13 cellular contexts compared by ENCODE assay signal in the genomic region with DNA sequence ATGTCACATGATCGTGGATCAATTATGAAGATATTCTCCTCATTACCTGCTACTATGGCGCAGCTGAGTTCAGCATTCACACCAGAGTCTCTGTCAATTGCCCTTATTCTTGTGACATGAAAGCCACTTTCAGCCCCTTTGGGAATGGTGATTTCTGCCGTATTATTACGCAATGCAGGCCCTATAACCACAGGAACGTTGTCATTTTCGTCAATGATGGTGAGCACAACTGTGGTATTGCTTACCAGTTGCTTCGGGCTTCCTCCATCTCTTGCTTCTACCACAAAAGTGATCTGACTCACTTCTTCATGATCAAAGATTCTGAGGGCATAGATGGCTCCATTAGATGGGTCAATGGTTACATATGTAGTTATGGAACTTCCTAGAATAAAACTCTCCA. TPM values are rescaled to one million over a fixed set of nuclear protein-coding genes. Genes with fewer than 3 reads are reported as not detected.
A peak's percentile ranks its signal among the peaks of the same experiment; 100 is the strongest.
DNase-seq lines count a peak whose midpoint lies in the region; ATAC-seq and TF ChIP-seq lines count a peak whose summit lies in the region.
"Had no signal": no experiment of that assay in that cellular context is flagged by ENCODE, and none has a peak within 500 bp of the region (broad histone marks: within the 10 kb centered on the region; RNA-seq: fewer than 3 reads in every experiment).

No MANE protein-coding gene starts in this region.

- peaks cover 6% of the 10 kb centered on the region for H3K79me1 ChIP-seq in mesenchymal stem cell (replicated peaks; ENCODE audit: low read length, poor library complexity, severe bottlenecking)

- H2AFZ ChIP-seq in mesenchymal stem cell (ENCODE audit: low read depth, low read length) = no peak overlapping the region

- TF ChIP-seq EP300 in tibial nerve (IDR thresholded peaks at IDR 0.05) = peak in 1 of 2 donors; percentile 81

- H3K4me1 ChIP-seq in HUES6 (ENCODE audit: control insufficient read depth, insufficient read depth, low read length) (peaks cover 33% of the 10 kb centered on the region), colonic mucosa (no peaks in the 10 kb centered on the region), mesenchymal stem cell (ENCODE audit: control insufficient read depth, insufficient read depth, low read depth, low read length) (no peaks in the 10 kb centered on the region), tibial nerve (peaks cover 0 to 27% (median 3%) of the 10 kb centered on the region in 4 donors)

- H3K27ac ChIP-seq in HUES6 (ENCODE audit: low read depth, low read length) (no peak overlapping the region), colonic mucosa (peak overlapping the region; percentile 39), mesenchymal stem cell (ENCODE audit: low read length, poor library complexity, severe bottlenecking) (no peak overlapping the region), tibial nerve (peak overlapping the region in 2 of 4 donors; percentile 53 to 87)

- peaks cover 42% of the 10 kb centered on the region for H3K4me1 Mint-ChIP-seq in osteocyte (ENCODE audit: unreplicated experiment)
- H3K4me1 Mint-ChIP-seq: immature natural killer cell had no signal

- no peak overlapping the region for H3K4me3 Mint-ChIP-seq in osteocyte (ENCODE audit: unreplicated experiment)
- H3K4me3 Mint-ChIP-seq: immature natural killer cell had no signal

- 52% methylated on average over 6 of the region's 7 CpGs for WGBS in mesenchymal stem cell
- WGBS in tibial nerve, 2 donors = 75 to 85% methylated on average over 7 of the region's 7 CpGs

- peaks cover 42% of the 10 kb centered on the region for H3K36me3 Mint-ChIP-seq in osteocyte (ENCODE audit: unreplicated experiment)
- H3K36me3 Mint-ChIP-seq: immature natural killer cell had no signal

- intact Hi-C loops in colonic mucosa (cut with DNase I) = loop anchor here (10.0 kb wide), 1 partner anchor 175 kb away; no protein-coding TSS in a partner anchor

- H3K4me3 ChIP-seq in HUES6 (ENCODE audit: low read depth, low read length) (peak overlapping the region; percentile 79), colonic mucosa (peak overlapping the region; percentile 34), mesenchymal stem cell (ENCODE audit: insufficient read depth in 1 of 2, low read depth in 1 of 2, low read length in 2 of 2) (peak overlapping the region in 1 of 2 experiments; percentile 99), tibial nerve (peak overlapping the region; percentile 20 to 55 (median 46))

- H2BK12ac ChIP-seq in mesenchymal stem cell (ENCODE audit: low read length in 2 of 2) = peak overlapping the region in 1 of 2 experiments; percentile 54

- H3K9me3 Mint-ChIP-seq in osteocyte (ENCODE audit: unreplicated experiment) = no peaks in the 10 kb centered on the region

- no peak overlapping the region for H4K8ac ChIP-seq in mesenchymal stem cell (ENCODE audit: low read length)

- no peaks in the 10 kb centered on the region for H3K9me3 ChIP-seq in HUES6 (ENCODE audit: control insufficient read depth, insufficient read depth, low read depth, low read length)
- H3K9me3 ChIP-seq in colonic mucosa = no peaks in the 10 kb centered on the region
- H3K9me3 ChIP-seq in mesenchymal stem cell (ENCODE audit: control insufficient read depth, low read length) = no peaks in the 10 kb centered on the region
- H3K9me3 ChIP-seq in tibial nerve = no peaks in the 10 kb centered on the region

- H3K27me3 ChIP-seq in HUES6 (ENCODE audit: control insufficient read depth, insufficient read depth, low read length) = no peaks in the 10 kb centered on the region
- H3K27me3 ChIP-seq in colonic mucosa = no peaks in the 10 kb centered on the region
- H3K27me3 ChIP-seq in mesenchymal stem cell (ENCODE audit: control insufficient read depth in 1 of 2, insufficient read depth in 1 of 2, low read length in 2 of 2) = no peaks in the 10 kb centered on the region
- H3K27me3 ChIP-seq in tibial nerve = no peaks in the 10 kb centered on the region

- H3K18ac ChIP-seq in mesenchymal stem cell (ENCODE audit: low read depth in 1 of 2, low read length in 2 of 2) = peak overlapping the region; percentile 10 to 78

- no peak overlapping the region for H2BK120ac ChIP-seq in mesenchymal stem cell (ENCODE audit: low read depth, low read length)

- TF ChIP-seq CTCF in colonic mucosa (IDR thresholded peaks at IDR 0.05) = no peak
- no peak for TF ChIP-seq CTCF in tibial nerve (IDR thresholded peaks at IDR 0.05)
- TF ChIP-seq CTCF in osteocyte (IDR thresholded peaks at IDR 0.05) = no peak

- H3K4ac ChIP-seq in mesenchymal stem cell (ENCODE audit: low read depth in 1 of 2, low read length in 2 of 2) = peak overlapping the region in 1 of 2 experiments; percentile 73

- H2AK5ac ChIP-seq in mesenchymal stem cell (ENCODE audit: low read length, severe bottlenecking) = no peak overlapping the region

- no peaks in the 10 kb centered on the region for H3K27me3 Mint-ChIP-seq in osteocyte (ENCODE audit: unreplicated experiment)

- peak overlapping the region in 1 of 2 experiments; percentile 97 for H3K14ac ChIP-seq in mesenchymal stem cell (ENCODE audit: low read length in 2 of 2)

- no peak overlapping the region for H3K9ac ChIP-seq in HUES6 (ENCODE audit: low read length)
- peak overlapping the region; percentile 3 to 40 for H3K9ac ChIP-seq in colonic mucosa (ENCODE audit: low read depth in 2 of 2, low read length in 2 of 2)
- peak overlapping the region; percentile 96 for H3K9ac ChIP-seq in mesenchymal stem cell (ENCODE audit: low read length)

- no peak overlapping the region for H4K91ac ChIP-seq in mesenchymal stem cell (ENCODE audit: low read length)

- H2BK5ac ChIP-seq in mesenchymal stem cell (ENCODE audit: low read depth, low read length, poor library complexity, severe bottlenecking) = no peak overlapping the region

- no peak overlapping the region for H3K27ac Mint-ChIP-seq in osteocyte (ENCODE audit: unreplicated experiment)
- H3K27ac Mint-ChIP-seq: immature natural killer cell had no signal

- H3K4me2 ChIP-seq in mesenchymal stem cell (ENCODE audit: low read length, poor library complexity, severe bottlenecking) = no peak overlapping the region

- no peak for TF ChIP-seq POLR2A in tibial nerve (IDR thresholded peaks at IDR 0.05)

- H3K36me3 ChIP-seq in HUES6 (ENCODE audit: control insufficient read depth, insufficient read depth, low read length) (peaks cover 51% of the 10 kb centered on the region), colonic mucosa (no peaks in the 10 kb centered on the region), mesenchymal stem cell (ENCODE audit: control insufficient read depth in 1 of 2, insufficient read depth in 2 of 2, low read depth in 1 of 2, low read length in 2 of 2) (peaks cover 0 to 55% of the 10 kb centered on the region in 2 experiments), tibial nerve (no peaks in the 10 kb centered on the region)

- ATAC-seq in GM18873 (IDR thresholded peaks at IDR 0.05; ENCODE audit: low FRiP score, unreplicated experiment) = no peak

- H2BK15ac ChIP-seq in mesenchymal stem cell (ENCODE audit: low read depth, poor library complexity, severe bottlenecking) = no peak overlapping the region

- H3K23ac ChIP-seq in mesenchymal stem cell (ENCODE audit: low read length in 2 of 2) = peak overlapping the region in 1 of 2 experiments; percentile 87

- DNase-seq in colonic mucosa (no peak), mesenchymal stem cell (peak; percentile 55), tibial nerve (ENCODE audit: low spot score in 2 of 2) (no peak), SW 1271 (lab: John Stamatoyannopoulos, UW) (no peak), osteocyte (ENCODE audit: extremely low spot score, unreplicated experiment) (no peak)
- DNase-seq: activated T-cell treated with anti-CD3 and anti-CD28 coated beads, Interleukin-2, amount 50 U/mL, for 1 hour; cerebellar nuclear complex; GDM1; immature natural killer cell; NCI-H526; stimulated activated naive CD4-positive, alpha-beta T cell had no signal

RNA-seq across cellular contexts. Expression of a gene that starts 2.1 kb away (rescaled TPM):
- total RNA-seq in colonic mucosa (1 to 10 TPM; 6.3 to 8.8 TPM), tibial nerve (10 to 100 TPM; 49.6 to 61.3 (median 54.3) TPM), osteocyte (69.3 and 74.8 TPM in 2 replicates)
- 160 TPM for polyA plus RNA-seq in mesenchymal stem cell (2013, experiment 1 of 2)
- 161 TPM for polyA plus RNA-seq in mesenchymal stem cell (2013, experiment 2 of 2)
- polyA plus RNA-seq: immature natural killer cell had no signal
